Comparison of ENCODE assay signal across 18 cellular contexts in the genomic region with DNA sequence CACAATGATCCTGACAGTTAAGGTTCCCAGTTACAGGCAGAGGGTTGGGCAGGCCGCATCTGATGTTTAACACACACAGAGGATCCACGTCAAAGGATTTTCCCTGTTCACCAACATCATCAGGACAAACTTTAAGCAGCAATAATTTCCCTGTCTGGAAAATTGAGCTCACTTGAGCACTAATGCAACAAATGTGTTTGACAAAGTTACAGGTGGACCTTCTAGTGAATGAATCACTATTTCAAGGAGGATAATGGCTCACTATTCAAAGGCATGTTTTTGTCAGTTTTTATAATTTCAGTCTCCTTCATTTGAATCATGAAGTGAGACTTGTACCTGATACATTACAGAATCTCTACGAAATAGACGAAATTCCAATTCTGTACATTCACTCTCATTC.
"Had no signal": no experiment of that assay in that cellular context is flagged by ENCODE, and none has a peak within 500 bp of the region (broad histone marks: within the 10 kb centered on the region; RNA-seq: fewer than 3 reads in every experiment).

No MANE protein-coding gene starts in this region.

- H3K36me3 ChIP-seq: heart left ventricle, prostate gland, right lobe of liver, tibial nerve had no signal

- H3K36me3 Mint-ChIP-seq: natural killer cell treated with Interleukin-12 subunit alpha and Interleukin-12 subunit beta and Interleukin-15 and Interleukin-18, amount 100 ng/mL, for 72 hours had no signal

- H3K27ac Mint-ChIP-seq: natural killer cell treated with Interleukin-12 subunit alpha and Interleukin-12 subunit beta and Interleukin-15 and Interleukin-18, amount 100 ng/mL, for 72 hours; stimulated activated memory B cell treated with anti-CD40 and anti-IgM and Interleukin-4, amounts not matched to agents 10 μg/mL and 1 μg/mL and 100 μg/mL, for 72 hours; stimulated activated naive CD8-positive, alpha-beta T cell treated with anti-CD3 and anti-CD28 coated beads, Interleukin-15, amount 100 ng/mL, for 72 hours had no signal

- H3K27ac ChIP-seq: parathyroid adenoma, prostate gland, right lobe of liver, testis, tibial nerve had no signal

- H3K4me1 Mint-ChIP-seq: stimulated activated memory B cell treated with anti-CD40 and anti-IgM and Interleukin-4, amounts not matched to agents 10 μg/mL and 1 μg/mL and 100 μg/mL, for 72 hours had no signal

- H3K4me3 ChIP-seq: heart left ventricle, mucosa of descending colon, prostate gland, right lobe of liver, testis, tibial nerve had no signal

- H3K9me3 Mint-ChIP-seq: natural killer cell treated with Interleukin-12 subunit alpha and Interleukin-12 subunit beta and Interleukin-15 and Interleukin-18, amount 100 ng/mL, for 72 hours had no signal

- ATAC-seq: esophagus mucosa; left colon; mucosa of descending colon; natural killer cell treated with Interleukin-12 subunit alpha and Interleukin-12 subunit beta and Interleukin-15 and Interleukin-18, amount 100 ng/mL, for 72 hours; right lobe of liver; stimulated activated memory B cell treated with anti-CD40 and anti-IgM and Interleukin-4, amounts not matched to agents 10 μg/mL and 1 μg/mL and 100 μg/mL, for 72 hours; stimulated activated naive CD8-positive, alpha-beta T cell treated with anti-CD3 and anti-CD28 coated beads, Interleukin-15, amount 100 ng/mL, for 72 hours had no signal

- H3K9ac ChIP-seq: parathyroid adenoma had no signal

- DNase-seq: effector memory CD4-positive, alpha-beta T cell; heart left ventricle; hippocampal formation; left colon; mucosa of descending colon; occipital lobe; retina; right lobe of liver; stimulated activated CD4-positive, alpha-beta T cell treated with anti-CD3 and anti-CD28 coated beads, Interleukin-4, amount 100 ng/mL, for 1 hour; stimulated activated CD8-positive, alpha-beta memory T cell treated with anti-CD3 and anti-CD28 coated beads, Interleukin-4, amount 100 ng/mL, for 48 hours; stimulated activated naive CD8-positive, alpha-beta T cell treated with anti-CD3 and anti-CD28 coated beads, Interleukin-15, amount 100 ng/mL, for 72 hours; testis had no signal

- H3K27me3 ChIP-seq: heart left ventricle, right lobe of liver, testis, tibial nerve had no signal

- H3K9me3 ChIP-seq: prostate gland, right lobe of liver, testis had no signal

- H3K4me1 ChIP-seq: prostate gland, testis had no signal

- H3K4me3 Mint-ChIP-seq: natural killer cell treated with Interleukin-12 subunit alpha and Interleukin-12 subunit beta and Interleukin-15 and Interleukin-18, amount 100 ng/mL, for 72 hours; stimulated activated memory B cell treated with anti-CD40 and anti-IgM and Interleukin-4, amounts not matched to agents 10 μg/mL and 1 μg/mL and 100 μg/mL, for 72 hours; stimulated activated naive CD8-positive, alpha-beta T cell treated with anti-CD3 and anti-CD28 coated beads, Interleukin-15, amount 100 ng/mL, for 72 hours had no signal
